ENCODE assay signal across 8 cellular contexts in genomic region chr1:40039757-40040510, GRCh38. TPM values are rescaled to one million over a fixed set of nuclear protein-coding genes. Genes with fewer than 3 reads are reported as not detected.
A peak's percentile ranks its signal among the peaks of the same experiment; 100 is the strongest.
DNase-seq lines count a peak whose midpoint lies in the region; ATAC-seq and TF ChIP-seq lines count a peak whose summit lies in the region.

No MANE protein-coding gene starts in this region.

- peak overlapping the region; percentile 64 for H3K4me3 ChIP-seq in AG09309 (ENCODE audit: control insufficient read depth, low read depth, low read length)

- ATAC-seq in GM18861 (IDR thresholded peaks at IDR 0.05; ENCODE audit: unreplicated experiment) = peak; percentile 43
- peak; percentile 48 for ATAC-seq in HG03064 (IDR thresholded peaks at IDR 0.05; ENCODE audit: low read depth, unreplicated experiment)

- no peaks in the 10 kb centered on the region for H3K27me3 Mint-ChIP-seq in chondrocyte (ENCODE audit: low read depth)

- peaks cover 11% of the 10 kb centered on the region for H3K36me3 Mint-ChIP-seq in chondrocyte (ENCODE audit: low read depth)

- DNase-seq in AG09309 (ENCODE audit: low read depth) = peak; percentile 33
- peak; percentile 77 for DNase-seq in NCI-H2196 (lab: John Stamatoyannopoulos, UW; ENCODE audit: unreplicated experiment)
- DNase-seq in activated CD4-positive, alpha-beta T cell treated with anti-CD3 and anti-CD28 coated beads for 24 hours (ENCODE audit: low read depth in 2 of 2) = peak; percentile 52 to 68
- DNase-seq in chondrocyte (ENCODE audit: low spot score) = peak; percentile 94
- peak; percentile 88 for DNase-seq in left kidney (ENCODE audit: low read depth, low spot score)
- DNase-seq in stimulated activated CD4-positive, alpha-beta T cell treated with anti-CD3 and anti-CD28 coated beads, Interleukin-4, amount 100 ng/mL, for 24 hours = peak; percentile 70

- no peaks in the 10 kb centered on the region for H3K9me3 Mint-ChIP-seq in chondrocyte (ENCODE audit: low read depth)

- peak overlapping the region; percentile 98 for H3K4me3 Mint-ChIP-seq in chondrocyte (ENCODE audit: unreplicated experiment)

- H3K27ac Mint-ChIP-seq in chondrocyte (ENCODE audit: unreplicated experiment) = peak overlapping the region; percentile 99

- H3K4me1 Mint-ChIP-seq in chondrocyte (ENCODE audit: low read depth) = peaks cover 66% of the 10 kb centered on the region

- TF ChIP-seq CTCF in AG09309 (IDR thresholded peaks at IDR 0.05; ENCODE audit: control insufficient read depth, insufficient read depth, low read depth, low read length, missing control alignments) (no peak), chondrocyte (IDR thresholded peaks at IDR 0.05) (no peak)

RNA-seq across cellular contexts. Expression of gene CAP1, which starts 0.6 kb away (rescaled TPM):
- total RNA-seq in chondrocyte = 415 to 576 TPM (median 558 TPM) in 3 replicates

RNA-seq across cellular contexts. Expression of gene PPT1, which starts 57.1 kb away (rescaled TPM):
- total RNA-seq in chondrocyte = 48.3 to 79.0 TPM (median 48.6 TPM) in 3 replicates

Comparison
In these comparisons a context has a peak if more than half of its experiments do, and no peak if none do; other contexts are left out.
1. Peak in every context shown above with its lines: DNase-seq, ATAC-seq and H3K4me3 ChIP-seq.
2. DNase-seq: peak in every context shown above with its lines; median percentile 94 in chondrocyte; 88 in left kidney; 77 in NCI-H2196; 70 in stimulated activated CD4-positive, alpha-beta T cell treated with anti-CD3 and anti-CD28 coated beads, Interleukin-4, amount 100 ng/mL, for 24 hours; 60 in activated CD4-positive, alpha-beta T cell treated with anti-CD3 and anti-CD28 coated beads for 24 hours; 33 in AG09309.